8 cellular contexts compared by ENCODE assay signal in the genomic region with DNA sequence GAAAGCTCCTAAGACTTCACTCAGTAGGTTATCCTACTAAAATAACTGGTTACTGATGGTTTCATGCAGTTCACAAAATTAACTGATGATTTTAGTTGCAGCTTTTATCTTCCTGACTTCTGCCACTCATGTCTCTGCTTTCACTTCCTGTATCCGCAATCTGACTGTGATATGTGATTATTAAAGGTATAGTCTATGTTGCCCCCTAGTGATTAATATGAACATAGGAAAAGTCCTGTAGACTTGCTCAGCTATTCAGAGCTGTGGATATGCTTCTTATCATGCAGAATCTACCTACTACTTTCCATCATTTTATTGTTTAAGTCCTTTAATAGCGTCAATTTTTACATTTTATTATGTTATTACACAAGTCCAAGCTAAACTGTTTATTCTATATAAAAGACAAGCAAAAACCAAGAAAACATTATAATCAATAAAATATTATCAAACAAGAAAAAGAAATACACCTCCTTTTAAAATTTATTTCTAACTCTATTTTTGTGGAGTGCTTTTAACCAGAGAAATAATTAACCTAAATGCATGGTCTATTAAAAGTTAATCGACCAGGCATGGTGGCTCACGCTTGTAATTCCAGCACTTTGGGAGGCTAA. TPM values are rescaled to one million over a fixed set of nuclear protein-coding genes. Genes with fewer than 3 reads are reported as not detected.
A peak's percentile ranks its signal among the peaks of the same experiment; 100 is the strongest.
DNase-seq lines count a peak whose midpoint lies in the region; ATAC-seq, FAIRE-seq and TF ChIP-seq lines count a peak whose summit lies in the region.

No MANE protein-coding gene starts in this region.

- intact Hi-C loops in activated CD8-positive, alpha-beta T cell treated with anti-CD3 and anti-CD28 coated beads for 36 hours (cut with micrococcal nuclease), result loop anchor here (2.0 to 10.0 kb wide), 4 partner anchors 114 to 499 kb away; a partner anchor contains a TSS
- intact Hi-C loops in head of caudate nucleus (cut with DNase I), result no loop called here

- peak overlapping the region; percentile 13 for H3K27ac Mint-ChIP-seq in activated CD8-positive, alpha-beta T cell treated with anti-CD3 and anti-CD28 coated beads for 36 hours

- POLR2A ChIA-PET in activated CD8-positive, alpha-beta T cell treated with anti-CD3 and anti-CD28 coated beads for 36 hours (lab: Charles Lee), result interaction anchor here (1.2 to 1.6 kb wide), 2 partner anchors 8 to 178 kb away, joined by 3 to 5 read pairs; a partner anchor contains a TSS

- TF ChIP-seq CTCF in activated CD8-positive, alpha-beta T cell treated with anti-CD3 and anti-CD28 coated beads for 36 hours (IDR thresholded peaks at IDR 0.05), result peak; percentile 73

- H3K4me3 Mint-ChIP-seq in activated CD8-positive, alpha-beta T cell treated with anti-CD3 and anti-CD28 coated beads for 36 hours, result no peak overlapping the region

- FAIRE-seq in islet of Langerhans (lab: Jason Lieb, UNC), result peak; percentile 91
- no peak for FAIRE-seq in urothelium cell line (lab: Jason Lieb, UNC)

- H3K36me3 Mint-ChIP-seq in activated CD8-positive, alpha-beta T cell treated with anti-CD3 and anti-CD28 coated beads for 36 hours (ENCODE audit: low read depth), result no peaks in the 10 kb centered on the region

- peak; percentile 47 for DNase-seq in COR-L47 (lab: John Stamatoyannopoulos, UW)
- DNase-seq in NCI-H2081 treated with DMSO at 0.1 percent for 48 hours (lab: John Stamatoyannopoulos, UW), result peak; percentile 11
- DNase-seq in activated CD8-positive, alpha-beta T cell treated with anti-CD3 and anti-CD28 coated beads for 36 hours, result no peak
- peak; percentile 59 for DNase-seq in urothelium cell line (ENCODE audit: low spot score)
- DNase-seq in head of caudate nucleus, result no peak

- peaks cover 1% of the 10 kb centered on the region for H3K9me3 Mint-ChIP-seq in activated CD8-positive, alpha-beta T cell treated with anti-CD3 and anti-CD28 coated beads for 36 hours

- H3K27me3 Mint-ChIP-seq in activated CD8-positive, alpha-beta T cell treated with anti-CD3 and anti-CD28 coated beads for 36 hours, result no peaks in the 10 kb centered on the region

- H3K4me1 Mint-ChIP-seq in activated CD8-positive, alpha-beta T cell treated with anti-CD3 and anti-CD28 coated beads for 36 hours (ENCODE audit: low read depth), result peaks cover 9% of the 10 kb centered on the region

- CTCF ChIA-PET in activated CD8-positive, alpha-beta T cell treated with anti-CD3 and anti-CD28 coated beads for 36 hours (lab: Charles Lee), result interaction anchor here (0.6 to 5.0 kb wide), 61 partner anchors 8 to 560 kb away, joined by 3 to 51 read pairs (median 4); a partner anchor contains a TSS

- ATAC-seq in GM19035 (IDR thresholded peaks at IDR 0.05; ENCODE audit: unreplicated experiment) (peak; percentile 91), HG03097 (IDR thresholded peaks at IDR 0.05; ENCODE audit: low FRiP score, unreplicated experiment) (peak; percentile 81)
- ATAC-seq in activated CD8-positive, alpha-beta T cell treated with anti-CD3 and anti-CD28 coated beads for 36 hours, result peak; percentile 94

RNA-seq across cellular contexts. Expression of a gene that starts 40.6 kb away (rescaled TPM):
- 1 to 10 TPM in 1 of 2 experiments, under 1 TPM in 1; 0.56 to 1.8 TPM for total RNA-seq in activated CD8-positive, alpha-beta T cell treated with anti-CD3 and anti-CD28 coated beads for 36 hours

Comparison
In these comparisons a context has a peak if more than half of its experiments do, and no peak if none do; other contexts are left out.
1. DNase-seq: peak in COR-L47 (single experiment), NCI-H2081 treated with DMSO at 0.1 percent for 48 hours (single experiment) and urothelium cell line (single experiment); none in activated CD8-positive, alpha-beta T cell treated with anti-CD3 and anti-CD28 coated beads for 36 hours (single experiment) and head of caudate nucleus (0 of 42).
2. Peak in every context shown above with its lines, with median percentiles within 50 percentile points of each other: ATAC-seq.